Comparison of ENCODE assay signal across 1 cellular context in the genomic region with DNA sequence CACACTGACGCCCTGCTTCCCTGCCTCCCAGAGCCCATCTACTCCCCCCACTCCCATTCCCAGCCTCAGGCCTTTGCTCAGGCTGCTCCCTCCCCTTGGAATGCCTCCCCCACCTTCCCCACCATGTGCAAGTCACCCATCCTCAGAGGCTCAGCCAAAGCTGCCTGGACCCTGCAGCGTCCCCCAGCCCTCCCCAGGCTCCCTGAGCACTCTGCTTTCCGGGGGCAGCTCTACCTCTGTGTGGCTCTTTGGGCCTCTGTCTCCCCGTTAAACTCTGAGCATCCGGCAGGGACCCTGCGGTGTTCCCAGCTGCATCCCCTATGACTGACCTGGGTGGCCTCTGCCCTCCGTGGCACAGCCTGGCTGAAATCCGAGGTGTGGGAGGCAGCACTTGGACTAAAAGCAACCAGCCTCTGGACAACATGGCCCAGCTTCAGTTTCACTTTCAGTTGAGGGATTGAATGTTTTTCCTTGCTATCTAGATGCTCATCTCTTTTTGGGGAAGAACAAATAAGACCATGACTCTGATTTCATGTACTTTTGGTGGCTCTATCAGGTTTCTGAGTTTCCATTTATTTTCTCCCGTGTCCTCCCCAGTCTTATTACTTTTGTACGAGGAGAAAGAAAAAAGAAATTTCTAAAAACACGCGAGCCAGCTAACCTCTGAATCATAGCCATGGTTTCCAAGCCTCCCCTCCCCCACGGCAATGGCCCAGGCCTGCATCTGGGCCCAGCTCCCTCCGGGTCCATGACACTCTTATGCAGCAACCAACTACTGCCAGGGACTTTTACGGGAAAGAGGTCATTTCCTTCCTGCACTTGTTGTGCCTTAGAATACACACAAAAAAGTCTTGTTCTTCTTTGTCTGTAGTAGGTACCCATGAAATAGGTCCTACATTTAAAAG.
A peak's percentile ranks its signal among the peaks of the same experiment; 100 is the strongest.
TF ChIP-seq lines count a peak whose summit lies in the region.

No MANE protein-coding gene starts in this region.

TF ChIP-seq in HepG2, 621 proteins besides CTCF, POLR2A, EP300 and RAD21 (continued from another document and continues in another):
- TF ChIP-seq, protein P1, sequence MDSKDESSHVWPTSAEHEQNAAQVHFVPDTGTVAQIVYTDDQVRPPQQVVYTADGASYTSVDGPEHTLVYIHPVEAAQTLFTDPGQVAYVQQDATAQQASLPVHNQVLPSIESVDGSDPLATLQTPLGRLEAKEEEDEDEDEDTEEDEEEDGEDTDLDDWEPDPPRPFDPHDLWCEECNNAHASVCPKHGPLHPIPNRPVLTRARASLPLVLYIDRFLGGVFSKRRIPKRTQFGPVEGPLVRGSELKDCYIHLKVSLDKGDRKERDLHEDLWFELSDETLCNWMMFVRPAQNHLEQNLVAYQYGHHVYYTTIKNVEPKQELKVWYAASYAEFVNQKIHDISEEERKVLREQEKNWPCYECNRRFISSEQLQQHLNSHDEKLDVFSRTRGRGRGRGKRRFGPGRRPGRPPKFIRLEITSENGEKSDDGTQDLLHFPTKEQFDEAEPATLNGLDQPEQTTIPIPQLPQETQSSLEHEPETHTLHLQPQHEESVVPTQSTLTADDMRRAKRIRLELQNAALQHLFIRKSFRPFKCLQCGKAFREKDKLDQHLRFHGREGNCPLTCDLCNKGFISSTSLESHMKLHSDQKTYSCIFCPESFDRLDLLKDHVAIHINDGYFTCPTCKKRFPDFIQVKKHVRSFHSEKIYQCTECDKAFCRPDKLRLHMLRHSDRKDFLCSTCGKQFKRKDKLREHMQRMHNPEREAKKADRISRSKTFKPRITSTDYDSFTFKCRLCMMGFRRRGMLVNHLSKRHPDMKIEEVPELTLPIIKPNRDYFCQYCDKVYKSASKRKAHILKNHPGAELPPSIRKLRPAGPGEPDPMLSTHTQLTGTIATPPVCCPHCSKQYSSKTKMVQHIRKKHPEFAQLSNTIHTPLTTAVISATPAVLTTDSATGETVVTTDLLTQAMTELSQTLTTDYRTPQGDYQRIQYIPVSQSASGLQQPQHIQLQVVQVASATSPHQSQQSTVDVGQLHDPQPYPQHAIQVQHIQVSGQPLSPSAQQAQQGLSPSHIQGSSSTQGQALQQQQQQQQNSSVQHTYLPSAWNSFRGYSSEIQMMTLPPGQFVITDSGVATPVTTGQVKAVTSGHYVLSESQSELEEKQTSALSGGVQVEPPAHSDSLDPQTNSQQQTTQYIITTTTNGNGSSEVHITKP (CRISPR knock-in tag; IDR thresholded peaks at IDR 0.05; ENCODE audit: low read depth) = no peak
- TF ChIP-seq, protein P2, sequence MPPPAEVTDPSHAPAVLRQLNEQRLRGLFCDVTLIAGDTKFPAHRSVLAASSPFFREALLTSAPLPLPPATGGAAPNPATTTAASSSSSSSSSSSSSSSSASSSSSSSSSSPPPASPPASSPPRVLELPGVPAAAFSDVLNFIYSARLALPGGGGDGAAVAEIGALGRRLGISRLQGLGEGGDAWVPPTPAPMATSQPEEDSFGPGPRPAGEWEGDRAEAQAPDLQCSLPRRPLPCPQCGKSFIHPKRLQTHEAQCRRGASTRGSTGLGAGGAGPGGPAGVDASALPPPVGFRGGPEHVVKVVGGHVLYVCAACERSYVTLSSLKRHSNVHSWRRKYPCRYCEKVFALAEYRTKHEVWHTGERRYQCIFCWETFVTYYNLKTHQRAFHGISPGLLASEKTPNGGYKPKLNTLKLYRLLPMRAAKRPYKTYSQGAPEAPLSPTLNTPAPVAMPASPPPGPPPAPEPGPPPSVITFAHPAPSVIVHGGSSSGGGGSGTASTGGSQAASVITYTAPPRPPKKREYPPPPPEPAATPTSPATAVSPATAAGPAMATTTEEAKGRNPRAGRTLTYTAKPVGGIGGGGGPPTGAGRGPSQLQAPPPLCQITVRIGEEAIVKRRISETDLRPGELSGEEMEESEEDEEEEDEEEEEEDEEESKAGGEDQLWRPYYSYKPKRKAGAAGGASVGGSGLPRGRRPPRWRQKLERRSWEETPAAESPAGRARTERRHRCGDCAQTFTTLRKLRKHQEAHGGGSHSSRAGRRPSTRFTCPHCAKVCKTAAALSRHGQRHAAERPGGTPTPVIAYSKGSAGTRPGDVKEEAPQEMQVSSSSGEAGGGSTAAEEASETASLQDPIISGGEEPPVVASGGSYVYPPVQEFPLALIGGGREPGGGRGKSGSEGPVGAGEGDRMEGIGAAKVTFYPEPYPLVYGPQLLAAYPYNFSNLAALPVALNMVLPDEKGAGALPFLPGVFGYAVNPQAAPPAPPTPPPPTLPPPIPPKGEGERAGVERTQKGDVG (CRISPR knock-in tag; IDR thresholded peaks at IDR 0.05; ENCODE audit: borderline replicate concordance) = no peak
- no peak; the same call in 1 of the 2 replicates for TF ChIP-seq ZNF441 (CRISPR knock-in tag; IDR thresholded peaks at IDR 0.05; ENCODE audit: borderline replicate concordance)
- no peak for TF ChIP-seq ZZZ3 (CRISPR knock-in tag; IDR thresholded peaks at IDR 0.05; ENCODE audit: borderline replicate concordance)
- no peak for TF ChIP-seq THYN1 (CRISPR knock-in tag; IDR thresholded peaks at IDR 0.05; ENCODE audit: borderline replicate concordance, low read depth)
- TF ChIP-seq, protein P3, sequence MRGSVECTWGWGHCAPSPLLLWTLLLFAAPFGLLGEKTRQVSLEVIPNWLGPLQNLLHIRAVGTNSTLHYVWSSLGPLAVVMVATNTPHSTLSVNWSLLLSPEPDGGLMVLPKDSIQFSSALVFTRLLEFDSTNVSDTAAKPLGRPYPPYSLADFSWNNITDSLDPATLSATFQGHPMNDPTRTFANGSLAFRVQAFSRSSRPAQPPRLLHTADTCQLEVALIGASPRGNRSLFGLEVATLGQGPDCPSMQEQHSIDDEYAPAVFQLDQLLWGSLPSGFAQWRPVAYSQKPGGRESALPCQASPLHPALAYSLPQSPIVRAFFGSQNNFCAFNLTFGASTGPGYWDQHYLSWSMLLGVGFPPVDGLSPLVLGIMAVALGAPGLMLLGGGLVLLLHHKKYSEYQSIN (CRISPR knock-in tag; IDR thresholded peaks at IDR 0.05; ENCODE audit: borderline replicate concordance) = no peak
- no peak; the same call in 1 of the 2 replicates for TF ChIP-seq HNF4A (CRISPR knock-in tag; IDR thresholded peaks at IDR 0.05)
- no peak for TF ChIP-seq ZNF34 (CRISPR knock-in tag; IDR thresholded peaks at IDR 0.05; ENCODE audit: borderline replicate concordance)
- TF ChIP-seq, protein P4, sequence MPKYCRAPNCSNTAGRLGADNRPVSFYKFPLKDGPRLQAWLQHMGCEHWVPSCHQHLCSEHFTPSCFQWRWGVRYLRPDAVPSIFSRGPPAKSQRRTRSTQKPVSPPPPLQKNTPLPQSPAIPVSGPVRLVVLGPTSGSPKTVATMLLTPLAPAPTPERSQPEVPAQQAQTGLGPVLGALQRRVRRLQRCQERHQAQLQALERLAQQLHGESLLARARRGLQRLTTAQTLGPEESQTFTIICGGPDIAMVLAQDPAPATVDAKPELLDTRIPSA (CRISPR knock-in tag; IDR thresholded peaks at IDR 0.05; ENCODE audit: borderline replicate concordance) = no peak
- no peak for TF ChIP-seq PAF1 (CRISPR knock-in tag; IDR thresholded peaks at IDR 0.05)
- TF ChIP-seq ZNF720 (CRISPR knock-in tag; IDR thresholded peaks at IDR 0.05) = no peak
- TF ChIP-seq, protein P5, sequence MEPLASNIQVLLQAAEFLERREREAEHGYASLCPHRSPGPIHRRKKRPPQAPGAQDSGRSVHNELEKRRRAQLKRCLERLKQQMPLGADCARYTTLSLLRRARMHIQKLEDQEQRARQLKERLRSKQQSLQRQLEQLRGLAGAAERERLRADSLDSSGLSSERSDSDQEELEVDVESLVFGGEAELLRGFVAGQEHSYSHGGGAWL (CRISPR knock-in tag; IDR thresholded peaks at IDR 0.05) = no peak; the same call in 1 of the 2 replicates
- TF ChIP-seq, protein P6, sequence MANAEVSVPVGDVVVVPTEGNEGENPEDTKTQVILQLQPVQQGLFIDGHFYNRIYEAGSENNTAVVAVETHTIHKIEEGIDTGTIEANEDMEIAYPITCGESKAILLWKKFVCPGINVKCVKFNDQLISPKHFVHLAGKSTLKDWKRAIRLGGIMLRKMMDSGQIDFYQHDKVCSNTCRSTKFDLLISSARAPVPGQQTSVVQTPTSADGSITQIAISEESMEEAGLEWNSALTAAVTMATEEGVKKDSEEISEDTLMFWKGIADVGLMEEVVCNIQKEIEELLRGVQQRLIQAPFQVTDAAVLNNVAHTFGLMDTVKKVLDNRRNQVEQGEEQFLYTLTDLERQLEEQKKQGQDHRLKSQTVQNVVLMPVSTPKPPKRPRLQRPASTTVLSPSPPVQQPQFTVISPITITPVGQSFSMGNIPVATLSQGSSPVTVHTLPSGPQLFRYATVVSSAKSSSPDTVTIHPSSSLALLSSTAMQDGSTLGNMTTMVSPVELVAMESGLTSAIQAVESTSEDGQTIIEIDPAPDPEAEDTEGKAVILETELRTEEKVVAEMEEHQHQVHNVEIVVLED (CRISPR knock-in tag; IDR thresholded peaks at IDR 0.05; ENCODE audit: borderline replicate concordance) = no peak
- TF ChIP-seq, protein P7, sequence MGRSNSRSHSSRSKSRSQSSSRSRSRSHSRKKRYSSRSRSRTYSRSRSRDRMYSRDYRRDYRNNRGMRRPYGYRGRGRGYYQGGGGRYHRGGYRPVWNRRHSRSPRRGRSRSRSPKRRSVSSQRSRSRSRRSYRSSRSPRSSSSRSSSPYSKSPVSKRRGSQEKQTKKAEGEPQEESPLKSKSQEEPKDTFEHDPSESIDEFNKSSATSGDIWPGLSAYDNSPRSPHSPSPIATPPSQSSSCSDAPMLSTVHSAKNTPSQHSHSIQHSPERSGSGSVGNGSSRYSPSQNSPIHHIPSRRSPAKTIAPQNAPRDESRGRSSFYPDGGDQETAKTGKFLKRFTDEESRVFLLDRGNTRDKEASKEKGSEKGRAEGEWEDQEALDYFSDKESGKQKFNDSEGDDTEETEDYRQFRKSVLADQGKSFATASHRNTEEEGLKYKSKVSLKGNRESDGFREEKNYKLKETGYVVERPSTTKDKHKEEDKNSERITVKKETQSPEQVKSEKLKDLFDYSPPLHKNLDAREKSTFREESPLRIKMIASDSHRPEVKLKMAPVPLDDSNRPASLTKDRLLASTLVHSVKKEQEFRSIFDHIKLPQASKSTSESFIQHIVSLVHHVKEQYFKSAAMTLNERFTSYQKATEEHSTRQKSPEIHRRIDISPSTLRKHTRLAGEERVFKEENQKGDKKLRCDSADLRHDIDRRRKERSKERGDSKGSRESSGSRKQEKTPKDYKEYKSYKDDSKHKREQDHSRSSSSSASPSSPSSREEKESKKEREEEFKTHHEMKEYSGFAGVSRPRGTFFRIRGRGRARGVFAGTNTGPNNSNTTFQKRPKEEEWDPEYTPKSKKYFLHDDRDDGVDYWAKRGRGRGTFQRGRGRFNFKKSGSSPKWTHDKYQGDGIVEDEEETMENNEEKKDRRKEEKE (IDR thresholded peaks at IDR 0.05) = no peak
- no peak for TF ChIP-seq RBM22 (optimal IDR thresholded peaks at IDR 0.05; ENCODE audit: low read length)
- TF ChIP-seq POLR2G (IDR thresholded peaks at IDR 0.05; ENCODE audit: low read depth, low read length) = 0 out of 2 replicates have a peak, but pooled peaks have one; percentile 53
- no peak for TF ChIP-seq ZBTB38 (CRISPR knock-in tag; IDR thresholded peaks at IDR 0.05)
- no peak for TF ChIP-seq FLYWCH1 (CRISPR knock-in tag; IDR thresholded peaks at IDR 0.05)
- TF ChIP-seq MYNN (CRISPR knock-in tag; IDR thresholded peaks at IDR 0.05; ENCODE audit: low read depth) = no peak; the same call in 1 of the 2 replicates
- 0 out of 2 replicates have a peak, but pooled peaks have one; percentile 30 for TF ChIP-seq ZNF644 (CRISPR knock-in tag; IDR thresholded peaks at IDR 0.05; ENCODE audit: low read depth)
- TF ChIP-seq MBNL3 (CRISPR knock-in tag; conservative IDR thresholded peaks at IDR 0.05) = no peak
- TF ChIP-seq, protein P8, sequence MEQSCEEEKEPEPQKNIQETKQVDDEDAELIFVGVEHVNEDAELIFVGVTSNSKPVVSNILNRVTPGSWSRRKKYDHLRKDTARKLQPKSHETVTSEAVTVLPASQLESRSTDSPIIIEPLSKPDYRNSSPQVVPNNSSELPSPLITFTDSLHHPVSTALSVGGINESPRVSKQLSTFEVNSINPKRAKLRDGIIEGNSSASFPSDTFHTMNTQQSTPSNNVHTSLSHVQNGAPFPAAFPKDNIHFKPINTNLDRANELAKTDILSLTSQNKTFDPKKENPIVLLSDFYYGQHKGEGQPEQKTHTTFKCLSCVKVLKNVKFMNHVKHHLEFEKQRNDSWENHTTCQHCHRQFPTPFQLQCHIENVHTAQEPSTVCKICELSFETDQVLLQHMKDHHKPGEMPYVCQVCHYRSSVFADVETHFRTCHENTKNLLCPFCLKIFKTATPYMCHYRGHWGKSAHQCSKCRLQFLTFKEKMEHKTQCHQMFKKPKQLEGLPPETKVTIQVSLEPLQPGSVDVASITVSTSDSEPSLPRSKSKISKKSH (CRISPR knock-in tag; IDR thresholded peaks at IDR 0.05; ENCODE audit: borderline replicate concordance) = no peak; the same call in 1 of the 2 replicates
- 0 out of 2 replicates have a peak, but pooled peaks have one; percentile 17 for TF ChIP-seq CAMTA2 (CRISPR knock-in tag; IDR thresholded peaks at IDR 0.05; ENCODE audit: borderline replicate concordance)
- TF ChIP-seq, protein P9, sequence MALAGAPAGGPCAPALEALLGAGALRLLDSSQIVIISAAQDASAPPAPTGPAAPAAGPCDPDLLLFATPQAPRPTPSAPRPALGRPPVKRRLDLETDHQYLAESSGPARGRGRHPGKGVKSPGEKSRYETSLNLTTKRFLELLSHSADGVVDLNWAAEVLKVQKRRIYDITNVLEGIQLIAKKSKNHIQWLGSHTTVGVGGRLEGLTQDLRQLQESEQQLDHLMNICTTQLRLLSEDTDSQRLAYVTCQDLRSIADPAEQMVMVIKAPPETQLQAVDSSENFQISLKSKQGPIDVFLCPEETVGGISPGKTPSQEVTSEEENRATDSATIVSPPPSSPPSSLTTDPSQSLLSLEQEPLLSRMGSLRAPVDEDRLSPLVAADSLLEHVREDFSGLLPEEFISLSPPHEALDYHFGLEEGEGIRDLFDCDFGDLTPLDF (CRISPR knock-in tag; IDR thresholded peaks at IDR 0.05) = no peak
- TF ChIP-seq HNRNPL (IDR thresholded peaks at IDR 0.05; ENCODE audit: low read depth, low read length) = no peak
- TF ChIP-seq, protein P10, sequence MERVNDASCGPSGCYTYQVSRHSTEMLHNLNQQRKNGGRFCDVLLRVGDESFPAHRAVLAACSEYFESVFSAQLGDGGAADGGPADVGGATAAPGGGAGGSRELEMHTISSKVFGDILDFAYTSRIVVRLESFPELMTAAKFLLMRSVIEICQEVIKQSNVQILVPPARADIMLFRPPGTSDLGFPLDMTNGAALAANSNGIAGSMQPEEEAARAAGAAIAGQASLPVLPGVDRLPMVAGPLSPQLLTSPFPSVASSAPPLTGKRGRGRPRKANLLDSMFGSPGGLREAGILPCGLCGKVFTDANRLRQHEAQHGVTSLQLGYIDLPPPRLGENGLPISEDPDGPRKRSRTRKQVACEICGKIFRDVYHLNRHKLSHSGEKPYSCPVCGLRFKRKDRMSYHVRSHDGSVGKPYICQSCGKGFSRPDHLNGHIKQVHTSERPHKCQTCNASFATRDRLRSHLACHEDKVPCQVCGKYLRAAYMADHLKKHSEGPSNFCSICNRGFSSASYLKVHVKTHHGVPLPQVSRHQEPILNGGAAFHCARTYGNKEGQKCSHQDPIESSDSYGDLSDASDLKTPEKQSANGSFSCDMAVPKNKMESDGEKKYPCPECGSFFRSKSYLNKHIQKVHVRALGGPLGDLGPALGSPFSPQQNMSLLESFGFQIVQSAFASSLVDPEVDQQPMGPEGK (CRISPR knock-in tag; IDR thresholded peaks at IDR 0.05) = peak; percentile 28; the same call in 1 of the 2 replicates
- TF ChIP-seq, protein P11, sequence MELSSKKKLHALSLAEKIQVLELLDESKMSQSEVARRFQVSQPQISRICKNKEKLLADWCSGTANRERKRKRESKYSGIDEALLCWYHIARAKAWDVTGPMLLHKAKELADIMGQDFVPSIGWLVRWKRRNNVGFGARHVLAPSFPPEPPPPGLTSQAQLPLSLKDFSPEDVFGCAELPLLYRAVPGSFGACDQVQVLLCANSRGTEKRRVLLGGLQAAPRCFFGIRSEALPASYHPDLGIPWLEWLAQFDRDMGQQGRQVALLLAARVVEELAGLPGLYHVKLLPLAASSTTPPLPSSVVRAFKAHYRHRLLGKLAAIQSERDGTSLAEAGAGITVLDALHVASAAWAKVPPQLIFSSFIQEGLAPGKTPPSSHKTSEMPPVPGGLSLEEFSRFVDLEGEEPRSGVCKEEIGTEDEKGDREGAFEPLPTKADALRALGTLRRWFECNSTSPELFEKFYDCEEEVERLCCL (CRISPR knock-in tag; IDR thresholded peaks at IDR 0.05; ENCODE audit: borderline replicate concordance) = no peak
- TF ChIP-seq SRSF9 (IDR thresholded peaks at IDR 0.05; ENCODE audit: borderline replicate concordance, insufficient read depth, low read depth, low read length, poor library complexity, severe bottlenecking) = no peak
